9 cellular contexts compared by ENCODE assay signal in genomic region chr6:154928325-154928922, GRCh38.
DNase-seq lines count a peak whose midpoint lies in the region; ATAC-seq and TF ChIP-seq lines count a peak whose summit lies in the region.
"Had no signal": no experiment of that assay in that cellular context is flagged by ENCODE, and none has a peak within 500 bp of the region (broad histone marks: within the 10 kb centered on the region; RNA-seq: fewer than 3 reads in every experiment).

No MANE protein-coding gene starts in this region.

- no peaks in the 10 kb centered on the region for H3K79me2 ChIP-seq in Loucy (ENCODE audit: insufficient read depth, low read length)

- H3K4me3 Mint-ChIP-seq in CD4-positive, CD25-positive, alpha-beta regulatory T cell = no peak overlapping the region
- H3K4me3 Mint-ChIP-seq in activated naive CD4-positive, alpha-beta T cell treated with anti-CD3 and anti-CD28 coated beads for 36 hours = no peak overlapping the region
- H3K4me3 Mint-ChIP-seq in glutamatergic neuron (ENCODE audit: unreplicated experiment) = no peak overlapping the region
- H3K4me3 Mint-ChIP-seq: IgD-negative memory B cell had no signal

- CTCF ChIA-PET in activated naive CD4-positive, alpha-beta T cell treated with anti-CD3 and anti-CD28 coated beads for 36 hours (lab: Charles Lee) = interaction anchor here (0.6 to 6.3 kb wide), 30 partner anchors 8 to 389 kb away, joined by 3 to 101 read pairs (median 4); no protein-coding TSS in a partner anchor

- H2AFZ ChIP-seq in Loucy (ENCODE audit: low read length) = no peak overlapping the region

- no peaks in the 10 kb centered on the region for H3F3A ChIP-seq in Loucy (ENCODE audit: low read depth)

- no peaks in the 10 kb centered on the region for H3K27me3 Mint-ChIP-seq in CD4-positive, CD25-positive, alpha-beta regulatory T cell
- H3K27me3 Mint-ChIP-seq in activated naive CD4-positive, alpha-beta T cell treated with anti-CD3 and anti-CD28 coated beads for 36 hours (ENCODE audit: low read depth) = no peaks in the 10 kb centered on the region
- H3K27me3 Mint-ChIP-seq in glutamatergic neuron (ENCODE audit: unreplicated experiment) = no peaks in the 10 kb centered on the region
- H3K27me3 Mint-ChIP-seq: IgD-negative memory B cell had no signal

- DNase-seq in CD4-positive, CD25-positive, alpha-beta regulatory T cell = peak; percentile 3 to 76 (median 49)
- DNase-seq in SJSA1 (ENCODE audit: low read depth in 1 of 2, low spot score in 2 of 2) = peak; percentile 69 to 74
- peak; percentile 88 for DNase-seq in activated naive CD4-positive, alpha-beta T cell treated with anti-CD3 and anti-CD28 coated beads for 36 hours
- DNase-seq in glutamatergic neuron = peak; percentile 71
- peak; percentile 49 for DNase-seq in renal cortical epithelial cell (ENCODE audit: low read depth)

- H3K27ac ChIP-seq in CD4-positive, CD25-positive, alpha-beta regulatory T cell (ENCODE audit: insufficient read depth, low read length, poor library complexity, severe bottlenecking) = no peak overlapping the region
- no peak overlapping the region for H3K27ac ChIP-seq in SJSA1

- H3K9me3 Mint-ChIP-seq in CD4-positive, CD25-positive, alpha-beta regulatory T cell = no peaks in the 10 kb centered on the region
- H3K9me3 Mint-ChIP-seq in activated naive CD4-positive, alpha-beta T cell treated with anti-CD3 and anti-CD28 coated beads for 36 hours = no peaks in the 10 kb centered on the region
- no peaks in the 10 kb centered on the region for H3K9me3 Mint-ChIP-seq in glutamatergic neuron (ENCODE audit: unreplicated experiment)
- H3K9me3 Mint-ChIP-seq: IgD-negative memory B cell had no signal

- H3K27me3 ChIP-seq in CD4-positive, CD25-positive, alpha-beta regulatory T cell (ENCODE audit: control insufficient read depth, insufficient read depth, low read length) = no peaks in the 10 kb centered on the region
- H3K27me3 ChIP-seq in Loucy (ENCODE audit: insufficient read depth, low read length, poor library complexity, severe bottlenecking) = no peaks in the 10 kb centered on the region
- H3K27me3 ChIP-seq in SJSA1 (replicated peaks) = no peaks in the 10 kb centered on the region

- no peaks in the 10 kb centered on the region for H3K9me3 ChIP-seq in CD4-positive, CD25-positive, alpha-beta regulatory T cell (ENCODE audit: control insufficient read depth in 2 of 2, low read length in 2 of 2)
- no peaks in the 10 kb centered on the region for H3K9me3 ChIP-seq in Loucy (ENCODE audit: insufficient read depth, low read depth, low read length)
- H3K9me3 ChIP-seq in SJSA1 (replicated peaks) = no peaks in the 10 kb centered on the region

- peak; percentile 91 for TF ChIP-seq CTCF in Loucy (conservative IDR thresholded peaks at IDR 0.05; ENCODE audit: low read length)
- TF ChIP-seq CTCF in glutamatergic neuron (IDR thresholded peaks at IDR 0.05; ENCODE audit: partially characterized antibody, unreplicated experiment) = peak; percentile 78

- no peaks in the 10 kb centered on the region for H3K9me2 ChIP-seq in Loucy (replicated peaks; ENCODE audit: low read depth, low read length)

- peaks cover 3 to 12% (median 6%) of the 10 kb centered on the region in 4 donors for H3K4me1 Mint-ChIP-seq in CD4-positive, CD25-positive, alpha-beta regulatory T cell
- peaks cover 3% of the 10 kb centered on the region for H3K4me1 Mint-ChIP-seq in activated naive CD4-positive, alpha-beta T cell treated with anti-CD3 and anti-CD28 coated beads for 36 hours (ENCODE audit: low read depth)
- peaks cover 29% of the 10 kb centered on the region for H3K4me1 Mint-ChIP-seq in glutamatergic neuron (ENCODE audit: low read depth, unreplicated experiment)

- H3K27ac Mint-ChIP-seq in CD4-positive, CD25-positive, alpha-beta regulatory T cell = no peak overlapping the region
- H3K27ac Mint-ChIP-seq in activated naive CD4-positive, alpha-beta T cell treated with anti-CD3 and anti-CD28 coated beads for 36 hours = no peak overlapping the region
- no peak overlapping the region for H3K27ac Mint-ChIP-seq in glutamatergic neuron (ENCODE audit: unreplicated experiment)
- H3K27ac Mint-ChIP-seq: IgD-negative memory B cell had no signal

- H3K36me3 Mint-ChIP-seq in CD4-positive, CD25-positive, alpha-beta regulatory T cell = peaks cover 4% of the 10 kb centered on the region
- no peaks in the 10 kb centered on the region for H3K36me3 Mint-ChIP-seq in activated naive CD4-positive, alpha-beta T cell treated with anti-CD3 and anti-CD28 coated beads for 36 hours (ENCODE audit: low read depth)
- H3K36me3 Mint-ChIP-seq in glutamatergic neuron (ENCODE audit: unreplicated experiment) = no peaks in the 10 kb centered on the region
- H3K36me3 Mint-ChIP-seq: IgD-negative memory B cell had no signal

- no peak overlapping the region for H3K4me3 ChIP-seq in CD4-positive, CD25-positive, alpha-beta regulatory T cell (ENCODE audit: low read depth, low read length)
- H3K4me3 ChIP-seq in Loucy (ENCODE audit: low read length, poor library complexity, severe bottlenecking) (no peak overlapping the region), SJSA1 (no peak overlapping the region)

- H3K4me2 ChIP-seq in Loucy (ENCODE audit: low read depth, low read length, poor library complexity, severe bottlenecking) = no peak overlapping the region

- H3K36me3 ChIP-seq in CD4-positive, CD25-positive, alpha-beta regulatory T cell (ENCODE audit: control insufficient read depth, insufficient read depth, low read length) = no peaks in the 10 kb centered on the region
- H3K36me3 ChIP-seq in Loucy (ENCODE audit: insufficient read depth, low read length) (no peaks in the 10 kb centered on the region), SJSA1 (no peaks in the 10 kb centered on the region)

- peak in 1 of 2 donors; percentile 53 for ATAC-seq in CD4-positive, CD25-positive, alpha-beta regulatory T cell (ENCODE audit: low read depth in 2 of 2)
- ATAC-seq in GM19452 (IDR thresholded peaks at IDR 0.05; ENCODE audit: unreplicated experiment) (peak; percentile 67), HG03469 (IDR thresholded peaks at IDR 0.05; ENCODE audit: unreplicated experiment) (no peak)

- H3K9ac ChIP-seq in Loucy (ENCODE audit: low read depth, low read length, poor library complexity, severe bottlenecking) = no peak overlapping the region

- intact Hi-C loops in activated naive CD4-positive, alpha-beta T cell treated with anti-CD3 and anti-CD28 coated beads for 36 hours (cut with micrococcal nuclease) = loop anchor here (1.0 to 10.0 kb wide), 7 partner anchors 60 to 596 kb away; partner anchors contain the start of gene TFB1M

- no peaks in the 10 kb centered on the region for H3K4me1 ChIP-seq in CD4-positive, CD25-positive, alpha-beta regulatory T cell (ENCODE audit: control insufficient read depth, insufficient read depth, low read length, poor library complexity, severe bottlenecking)
- H3K4me1 ChIP-seq in Loucy (ENCODE audit: insufficient read depth, low read length, poor library complexity, severe bottlenecking) (no peaks in the 10 kb centered on the region), SJSA1 (replicated peaks) (peaks cover 30% of the 10 kb centered on the region)

- H4K20me1 ChIP-seq in Loucy (ENCODE audit: insufficient read depth, low read length, poor library complexity, severe bottlenecking) = no peaks in the 10 kb centered on the region
